In the genomic region with DNA sequence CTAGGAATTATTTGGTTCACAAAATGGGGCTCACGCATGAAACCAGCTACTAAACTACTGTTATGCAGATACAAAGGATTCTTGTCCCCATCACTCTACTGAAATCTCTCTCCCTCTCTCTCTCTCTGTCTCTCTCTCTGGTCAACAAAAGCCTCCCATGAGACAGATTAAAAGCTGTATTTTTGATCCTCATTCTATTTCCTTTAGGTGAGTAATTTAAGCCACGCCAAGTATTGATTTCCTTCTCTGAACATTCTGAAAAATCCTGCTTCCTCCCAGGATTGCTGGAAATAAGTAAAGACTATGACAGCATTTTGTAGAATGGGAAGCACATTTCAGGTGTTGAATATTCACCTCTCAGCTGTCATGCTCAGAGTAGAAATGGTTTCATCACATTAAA, we compare ENCODE assay signal across 1 cellular context.
TF ChIP-seq lines count a peak whose summit lies in the region.

No MANE protein-coding gene starts in this region.

TF ChIP-seq in HCT116, 20 proteins besides CTCF, POLR2A, EP300 and RAD21:
- TF ChIP-seq, protein P1, sequence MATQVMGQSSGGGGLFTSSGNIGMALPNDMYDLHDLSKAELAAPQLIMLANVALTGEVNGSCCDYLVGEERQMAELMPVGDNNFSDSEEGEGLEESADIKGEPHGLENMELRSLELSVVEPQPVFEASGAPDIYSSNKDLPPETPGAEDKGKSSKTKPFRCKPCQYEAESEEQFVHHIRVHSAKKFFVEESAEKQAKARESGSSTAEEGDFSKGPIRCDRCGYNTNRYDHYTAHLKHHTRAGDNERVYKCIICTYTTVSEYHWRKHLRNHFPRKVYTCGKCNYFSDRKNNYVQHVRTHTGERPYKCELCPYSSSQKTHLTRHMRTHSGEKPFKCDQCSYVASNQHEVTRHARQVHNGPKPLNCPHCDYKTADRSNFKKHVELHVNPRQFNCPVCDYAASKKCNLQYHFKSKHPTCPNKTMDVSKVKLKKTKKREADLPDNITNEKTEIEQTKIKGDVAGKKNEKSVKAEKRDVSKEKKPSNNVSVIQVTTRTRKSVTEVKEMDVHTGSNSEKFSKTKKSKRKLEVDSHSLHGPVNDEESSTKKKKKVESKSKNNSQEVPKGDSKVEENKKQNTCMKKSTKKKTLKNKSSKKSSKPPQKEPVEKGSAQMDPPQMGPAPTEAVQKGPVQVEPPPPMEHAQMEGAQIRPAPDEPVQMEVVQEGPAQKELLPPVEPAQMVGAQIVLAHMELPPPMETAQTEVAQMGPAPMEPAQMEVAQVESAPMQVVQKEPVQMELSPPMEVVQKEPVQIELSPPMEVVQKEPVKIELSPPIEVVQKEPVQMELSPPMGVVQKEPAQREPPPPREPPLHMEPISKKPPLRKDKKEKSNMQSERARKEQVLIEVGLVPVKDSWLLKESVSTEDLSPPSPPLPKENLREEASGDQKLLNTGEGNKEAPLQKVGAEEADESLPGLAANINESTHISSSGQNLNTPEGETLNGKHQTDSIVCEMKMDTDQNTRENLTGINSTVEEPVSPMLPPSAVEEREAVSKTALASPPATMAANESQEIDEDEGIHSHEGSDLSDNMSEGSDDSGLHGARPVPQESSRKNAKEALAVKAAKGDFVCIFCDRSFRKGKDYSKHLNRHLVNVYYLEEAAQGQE (IDR thresholded peaks at IDR 0.05; ENCODE audit: low read depth) = no peak
- TF ChIP-seq ELF1 (IDR thresholded peaks at IDR 0.05; ENCODE audit: borderline replicate concordance, low read depth) = no peak
- no peak for TF ChIP-seq SIN3A (IDR thresholded peaks at IDR 0.05; ENCODE audit: low read depth)
- TF ChIP-seq ZNF274 (IDR thresholded peaks at IDR 0.05; ENCODE audit: low read depth, low read length) = no peak
- no peak for TF ChIP-seq EZH2phosphoT487 (IDR thresholded peaks at IDR 0.05; ENCODE audit: borderline replicate concordance)
- TF ChIP-seq, protein P2, sequence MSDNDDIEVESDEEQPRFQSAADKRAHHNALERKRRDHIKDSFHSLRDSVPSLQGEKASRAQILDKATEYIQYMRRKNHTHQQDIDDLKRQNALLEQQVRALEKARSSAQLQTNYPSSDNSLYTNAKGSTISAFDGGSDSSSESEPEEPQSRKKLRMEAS (IDR thresholded peaks at IDR 0.05) = no peak
- TF ChIP-seq YY1 (IDR thresholded peaks at IDR 0.05; ENCODE audit: extremely low read depth, insufficient replicate concordance, low read depth, low read length) = no peak
- no peak for TF ChIP-seq TCF7L2 (IDR thresholded peaks at IDR 0.05; ENCODE audit: borderline replicate concordance, extremely low read depth, insufficient read depth, insufficient read length)
- TF ChIP-seq, protein P3, sequence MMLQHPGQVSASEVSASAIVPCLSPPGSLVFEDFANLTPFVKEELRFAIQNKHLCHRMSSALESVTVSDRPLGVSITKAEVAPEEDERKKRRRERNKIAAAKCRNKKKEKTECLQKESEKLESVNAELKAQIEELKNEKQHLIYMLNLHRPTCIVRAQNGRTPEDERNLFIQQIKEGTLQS (IDR thresholded peaks at IDR 0.05) = no peak
- no peak for TF ChIP-seq SP1 (IDR thresholded peaks at IDR 0.05; ENCODE audit: low read depth)
- TF ChIP-seq, protein P4, sequence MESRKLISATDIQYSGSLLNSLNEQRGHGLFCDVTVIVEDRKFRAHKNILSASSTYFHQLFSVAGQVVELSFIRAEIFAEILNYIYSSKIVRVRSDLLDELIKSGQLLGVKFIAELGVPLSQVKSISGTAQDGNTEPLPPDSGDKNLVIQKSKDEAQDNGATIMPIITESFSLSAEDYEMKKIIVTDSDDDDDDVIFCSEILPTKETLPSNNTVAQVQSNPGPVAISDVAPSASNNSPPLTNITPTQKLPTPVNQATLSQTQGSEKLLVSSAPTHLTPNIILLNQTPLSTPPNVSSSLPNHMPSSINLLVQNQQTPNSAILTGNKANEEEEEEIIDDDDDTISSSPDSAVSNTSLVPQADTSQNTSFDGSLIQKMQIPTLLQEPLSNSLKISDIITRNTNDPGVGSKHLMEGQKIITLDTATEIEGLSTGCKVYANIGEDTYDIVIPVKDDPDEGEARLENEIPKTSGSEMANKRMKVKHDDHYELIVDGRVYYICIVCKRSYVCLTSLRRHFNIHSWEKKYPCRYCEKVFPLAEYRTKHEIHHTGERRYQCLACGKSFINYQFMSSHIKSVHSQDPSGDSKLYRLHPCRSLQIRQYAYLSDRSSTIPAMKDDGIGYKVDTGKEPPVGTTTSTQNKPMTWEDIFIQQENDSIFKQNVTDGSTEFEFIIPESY (IDR thresholded peaks at IDR 0.05; ENCODE audit: extremely low read depth, insufficient replicate concordance, low read length) = no peak
- TF ChIP-seq CEBPB (IDR thresholded peaks at IDR 0.05; ENCODE audit: low read depth) = no peak
- no peak for TF ChIP-seq SRF (IDR thresholded peaks at IDR 0.05; ENCODE audit: low read depth)
- TF ChIP-seq ZFX (IDR thresholded peaks at IDR 0.05) = no peak
- no peak for TF ChIP-seq CBX3 (IDR thresholded peaks at IDR 0.05; ENCODE audit: low read depth)
- no peak for TF ChIP-seq EZH2 (IDR thresholded peaks at IDR 0.05)
- TF ChIP-seq JUND (IDR thresholded peaks at IDR 0.05) = no peak
- no peak for TF ChIP-seq POLR2AphosphoS5 (IDR thresholded peaks at IDR 0.05; ENCODE audit: low read depth, low read length)
- TF ChIP-seq FOSL1 (IDR thresholded peaks at IDR 0.05; ENCODE audit: low read depth) = no peak
